Comparison of ENCODE assay signal across 15 cellular contexts in genomic region chr9:102518324-102518723, GRCh38.
DNase-seq lines count a peak whose midpoint lies in the region; ATAC-seq and FAIRE-seq lines count a peak whose summit lies in the region.
"Had no signal": no experiment of that assay in that cellular context is flagged by ENCODE, and none has a peak within 500 bp of the region (broad histone marks: within the 10 kb centered on the region; RNA-seq: fewer than 3 reads in every experiment).

No MANE protein-coding gene starts in this region.

- peak; percentile 93 for FAIRE-seq in islet of Langerhans (lab: Jason Lieb, UNC)

- ATAC-seq in HG03439 (IDR thresholded peaks at IDR 0.05; ENCODE audit: unreplicated experiment), result no peak
- ATAC-seq: T-helper 17 cell had no signal

- DNase-seq in DMS153 (lab: John Stamatoyannopoulos, UW) (peak; percentile 69), NCI-H1105 (lab: John Stamatoyannopoulos, UW) (peak; percentile 75), NCI-H510A treated with DMSO at 0.1 percent for 48 hours (lab: John Stamatoyannopoulos, UW) (peak; percentile 46), NCI-H1048 (lab: John Stamatoyannopoulos, UW) (no peak)
- no peak for DNase-seq in stimulated activated CD4-positive, alpha-beta T cell treated with anti-CD3 and anti-CD28 coated beads, Interleukin-2, amount 100 ng/mL, for 48 hours
- DNase-seq: CD8-positive, alpha-beta memory T cell; MM.1S; NCI-H187; NCI-H226; NCI-H82; Peyer's patch; Right ventricle myocardium superior; T-helper 17 cell had no signal

Comparison
In these comparisons a context has a peak if more than half of its experiments do, and no peak if none do; other contexts are left out.
1. DNase-seq: peak in DMS153 (single experiment), NCI-H1105 (single experiment) and NCI-H510A treated with DMSO at 0.1 percent for 48 hours (single experiment); none in stimulated activated CD4-positive, alpha-beta T cell treated with anti-CD3 and anti-CD28 coated beads, Interleukin-2, amount 100 ng/mL, for 48 hours (0 of 2) and NCI-H1048 (single experiment).